In genomic region chr18:48914581-48915251, GRCh38 we compare ENCODE assay signal across 19 cellular contexts. TPM values are rescaled to one million over a fixed set of nuclear protein-coding genes. Genes with fewer than 3 reads are reported as not detected.
A peak's percentile ranks its signal among the peaks of the same experiment; 100 is the strongest.
DNase-seq lines count a peak whose midpoint lies in the region; ATAC-seq, FAIRE-seq and TF ChIP-seq lines count a peak whose summit lies in the region.
"Had no signal": no experiment of that assay in that cellular context is flagged by ENCODE, and none has a peak within 500 bp of the region (broad histone marks: within the 10 kb centered on the region; RNA-seq: fewer than 3 reads in every experiment).

No MANE protein-coding gene starts in this region.

- H3K9ac ChIP-seq in K562 (ENCODE audit: insufficient read depth in 1 of 2, low read depth in 2 of 2, low read length in 2 of 2) = no peak overlapping the region; a peak in 1 of 4 replicates
- no peak overlapping the region for H3K9ac ChIP-seq in mesenchymal stem cell (ENCODE audit: low read length)

- BruUV-seq in K562 (replicated peaks; lab: Mats Ljungman, UMichigan) = no TSS peak

- peak overlapping the region; percentile 65 for H3K27ac Mint-ChIP-seq in activated naive CD4-positive, alpha-beta T cell treated with anti-CD3 and anti-CD28 coated beads, Interleukin-2, amount 10 ng/mL, durations not matched to agents 7 days and 5 days
- H3K27ac Mint-ChIP-seq in activated naive CD4-positive, alpha-beta T cell treated with anti-CD3 and anti-CD28 coated beads, Interleukin-2, amount 50 U/mL, for 72 hours = no peak overlapping the region
- H3K27ac Mint-ChIP-seq: HFFc6; stimulated activated naive CD8-positive, alpha-beta T cell treated with anti-CD3 and anti-CD28 coated beads, Interleukin-15, Interleukin-2, amounts not matched to agents 100 ng/mL and 50 ng/mL, for 24 hours; T-helper 1 cell treated with Interleukin-12 subunit alpha and Interleukin-12 subunit beta and Interleukin-4 antibody, amounts not matched to agents 30 μg/mL and 1 μg/mL, for 36 hours had no signal

- H3K4me3 ChIP-seq in K562 (no peak overlapping the region), mesenchymal stem cell (ENCODE audit: insufficient read depth in 1 of 2, low read depth in 1 of 2, low read length in 2 of 2) (no peak overlapping the region), sigmoid colon (no peak overlapping the region)
- H3K4me3 ChIP-seq: colonic mucosa had no signal

- no peak overlapping the region for H3K14ac ChIP-seq in mesenchymal stem cell (ENCODE audit: low read length in 2 of 2)

- no peaks in the 10 kb centered on the region for H3K79me2 ChIP-seq in K562 (ENCODE audit: control insufficient read depth, insufficient read depth, low read length)

- H2BK120ac ChIP-seq in mesenchymal stem cell (ENCODE audit: low read depth, low read length) = peak overlapping the region; percentile 68

- no peaks in the 10 kb centered on the region for H3K9me3 Mint-ChIP-seq in activated naive CD4-positive, alpha-beta T cell treated with anti-CD3 and anti-CD28 coated beads, Interleukin-2, amount 10 ng/mL, durations not matched to agents 7 days and 5 days
- H3K9me3 Mint-ChIP-seq in activated naive CD4-positive, alpha-beta T cell treated with anti-CD3 and anti-CD28 coated beads, Interleukin-2, amount 50 U/mL, for 72 hours = no peaks in the 10 kb centered on the region
- H3K9me3 Mint-ChIP-seq: CD4-positive, alpha-beta memory T cell; HFFc6; naive B cell; stimulated activated naive CD8-positive, alpha-beta T cell treated with anti-CD3 and anti-CD28 coated beads, Interleukin-15, Interleukin-2, amounts not matched to agents 100 ng/mL and 50 ng/mL, for 24 hours; T-helper 1 cell treated with Interleukin-12 subunit alpha and Interleukin-12 subunit beta and Interleukin-4 antibody, amounts not matched to agents 30 μg/mL and 1 μg/mL, for 36 hours had no signal

- peaks cover 25% of the 10 kb centered on the region for H3K27me3 Mint-ChIP-seq in activated naive CD4-positive, alpha-beta T cell treated with anti-CD3 and anti-CD28 coated beads, Interleukin-2, amount 10 ng/mL, durations not matched to agents 7 days and 5 days
- H3K27me3 Mint-ChIP-seq: CD4-positive, alpha-beta memory T cell; naive B cell; stimulated activated naive CD8-positive, alpha-beta T cell treated with anti-CD3 and anti-CD28 coated beads, Interleukin-15, Interleukin-2, amounts not matched to agents 100 ng/mL and 50 ng/mL, for 24 hours had no signal

- no peaks in the 10 kb centered on the region for H3K36me3 ChIP-seq in K562 (ENCODE audit: control insufficient read depth, insufficient read depth, low read length)
- peaks cover 12 to 15% of the 10 kb centered on the region in 2 experiments for H3K36me3 ChIP-seq in mesenchymal stem cell (ENCODE audit: control insufficient read depth in 1 of 2, insufficient read depth in 2 of 2, low read depth in 1 of 2, low read length in 2 of 2)
- no peaks in the 10 kb centered on the region for H3K36me3 ChIP-seq in sigmoid colon
- H3K36me3 ChIP-seq: colonic mucosa had no signal

- intact Hi-C loops in K562 (cut with micrococcal nuclease) = no loop called here
- intact Hi-C loops in sigmoid colon (cut with DNase I) = no loop called here

- H3K9me3 ChIP-seq in K562 (replicated peaks; ENCODE audit: control insufficient read depth, insufficient read depth, low read depth, low read length) (no peaks in the 10 kb centered on the region), mesenchymal stem cell (ENCODE audit: control insufficient read depth, low read length) (no peaks in the 10 kb centered on the region), sigmoid colon (no peaks in the 10 kb centered on the region)
- H3K9me3 ChIP-seq: colonic mucosa had no signal

- H3K79me1 ChIP-seq in mesenchymal stem cell (replicated peaks; ENCODE audit: low read length, poor library complexity, severe bottlenecking) = peaks cover 13% of the 10 kb centered on the region

- H3K27me3 ChIP-seq in K562 (ENCODE audit: control insufficient read depth in 2 of 2, insufficient read depth in 2 of 2, low read length in 2 of 2) (no peaks in the 10 kb centered on the region), mesenchymal stem cell (ENCODE audit: control insufficient read depth in 1 of 2, insufficient read depth in 1 of 2, low read length in 2 of 2) (no peaks in the 10 kb centered on the region), sigmoid colon (no peaks in the 10 kb centered on the region)
- H3K27me3 ChIP-seq: colonic mucosa had no signal

- peak overlapping the region; percentile 52 for H4K8ac ChIP-seq in mesenchymal stem cell (ENCODE audit: low read length)

- peak overlapping the region; percentile 60 to 93 for H2BK12ac ChIP-seq in mesenchymal stem cell (ENCODE audit: low read length in 2 of 2)

- no peak for FAIRE-seq in K562 (lab: Jason Lieb, UNC)

- H3K27ac ChIP-seq in K562 (ENCODE audit: extremely low read depth, low read depth, low read length) (no peak overlapping the region), mesenchymal stem cell (ENCODE audit: low read length, poor library complexity, severe bottlenecking) (no peak overlapping the region), sigmoid colon (no peak overlapping the region)
- H3K27ac ChIP-seq: colonic mucosa, epithelial cell of prostate had no signal

- H3K18ac ChIP-seq in mesenchymal stem cell (ENCODE audit: low read depth in 1 of 2, low read length in 2 of 2) = peak overlapping the region; percentile 3 to 89

- TF ChIP-seq EP300 in K562 (IDR thresholded peaks at IDR 0.05; ENCODE audit: low read length) (no peak), sigmoid colon (IDR thresholded peaks at IDR 0.05) (no peak)

- 0 out of 2 replicates have a peak overlapping the region, but pooled peaks have one; percentile 77 for H2AFZ ChIP-seq in K562 (ENCODE audit: low read depth, low read length)
- peak overlapping the region; percentile 7 for H2AFZ ChIP-seq in mesenchymal stem cell (ENCODE audit: low read depth, low read length)

- no peak for TF ChIP-seq CTCF in K562 (IDR thresholded peaks at IDR 0.05 in 2 of 3, conservative IDR thresholded peaks at IDR 0.05 in 1 of 3; ENCODE audit: insufficient read depth in 2 of 3, low read depth in 1 of 3, low read length in 3 of 3)
- TF ChIP-seq CTCF in sigmoid colon (IDR thresholded peaks at IDR 0.05) = no peak

- H2BK5ac ChIP-seq in mesenchymal stem cell (ENCODE audit: low read depth, low read length, poor library complexity, severe bottlenecking) = no peak overlapping the region

- CTCF ChIA-PET in activated naive CD4-positive, alpha-beta T cell treated with anti-CD3 and anti-CD28 coated beads, Interleukin-2, amount 10 ng/mL, durations not matched to agents 7 days and 5 days (lab: Charles Lee) = interaction anchor here (1.0 to 2.5 kb wide), 4 partner anchors 14 to 137 kb away, joined by 3 to 9 read pairs (median 4); no protein-coding TSS in a partner anchor
- CTCF ChIA-PET in K562 (lab: Yijun Ruan, JAX; ENCODE audit: low intra/inter-chr PET ratio) = no interaction called here

- peaks cover 11 to 20% of the 10 kb centered on the region in 2 experiments for H3K4me1 ChIP-seq in K562 (replicated peaks in 1 of 2; ENCODE audit: control insufficient read depth in 2 of 2, insufficient read depth in 2 of 2, low read length in 2 of 2)
- H3K4me1 ChIP-seq in mesenchymal stem cell (ENCODE audit: control insufficient read depth, insufficient read depth, low read depth, low read length) = peaks cover 19% of the 10 kb centered on the region
- peaks cover 0 to 7% (median 0%) of the 10 kb centered on the region in 4 donors for H3K4me1 ChIP-seq in sigmoid colon
- H3K4me1 ChIP-seq: colonic mucosa had no signal

- peak overlapping the region; percentile 48 for H4K91ac ChIP-seq in mesenchymal stem cell (ENCODE audit: low read length)

- in situ Hi-C loops in K562 (cut with MboI) = no loop called here

- H2AK5ac ChIP-seq in mesenchymal stem cell (ENCODE audit: low read length, severe bottlenecking) = peak overlapping the region; percentile 76

- no peaks in the 10 kb centered on the region for H4K20me1 ChIP-seq in K562 (replicated peaks; ENCODE audit: control insufficient read depth, insufficient read depth, low read length)

- no peaks in the 10 kb centered on the region for H3K9me1 ChIP-seq in K562 (ENCODE audit: control insufficient read depth, insufficient read depth, low read length)

- peaks cover 38% of the 10 kb centered on the region for H3K4me1 Mint-ChIP-seq in activated naive CD4-positive, alpha-beta T cell treated with anti-CD3 and anti-CD28 coated beads, Interleukin-2, amount 10 ng/mL, durations not matched to agents 7 days and 5 days

- POLR2A ChIA-PET in K562 (lab: Yijun Ruan, JAX) = interaction anchor here (1.4 kb wide), 1 partner anchor 10 kb away, joined by 6 read pairs; no protein-coding TSS in a partner anchor

- WGBS in K562 (ENCODE audit: insufficient coverage, low coverage, missing lambda C conversion rate) = 55% methylated on average over 4 of the region's 12 CpGs
- 53% methylated on average over 11 of the region's 12 CpGs for WGBS in mesenchymal stem cell
- 82 to 89% methylated on average over 12 of the region's 12 CpGs for WGBS in sigmoid colon, 2 donors

- H3K4ac ChIP-seq in mesenchymal stem cell (ENCODE audit: low read depth in 1 of 2, low read length in 2 of 2) = peak overlapping the region; percentile 41 to 60

- TF ChIP-seq RAD21 in K562 (CRISPR knock-in tag; conservative IDR thresholded peaks at IDR 0.05 in 1 of 2, IDR thresholded peaks at IDR 0.05 in 1 of 2) = no peak

- peaks cover 13% of the 10 kb centered on the region for H3K36me3 Mint-ChIP-seq in activated naive CD4-positive, alpha-beta T cell treated with anti-CD3 and anti-CD28 coated beads, Interleukin-2, amount 10 ng/mL, durations not matched to agents 7 days and 5 days
- no peaks in the 10 kb centered on the region for H3K36me3 Mint-ChIP-seq in activated naive CD4-positive, alpha-beta T cell treated with anti-CD3 and anti-CD28 coated beads, Interleukin-2, amount 50 U/mL, for 72 hours
- H3K36me3 Mint-ChIP-seq: naive B cell had no signal

- H3K4me3 Mint-ChIP-seq in activated naive CD4-positive, alpha-beta T cell treated with anti-CD3 and anti-CD28 coated beads, Interleukin-2, amount 10 ng/mL, durations not matched to agents 7 days and 5 days = no peak overlapping the region
- H3K4me3 Mint-ChIP-seq: HFFc6; naive B cell; stimulated activated naive CD8-positive, alpha-beta T cell treated with anti-CD3 and anti-CD28 coated beads, Interleukin-15, Interleukin-2, amounts not matched to agents 100 ng/mL and 50 ng/mL, for 24 hours; T-helper 1 cell treated with Interleukin-12 subunit alpha and Interleukin-12 subunit beta and Interleukin-4 antibody, amounts not matched to agents 30 μg/mL and 1 μg/mL, for 36 hours had no signal

- no peak for ATAC-seq in activated naive CD4-positive, alpha-beta T cell treated with anti-CD3 and anti-CD28 coated beads, Interleukin-2, amount 50 U/mL, for 72 hours
- no peak for ATAC-seq in K562

- DNase-seq in activated naive CD4-positive, alpha-beta T cell treated with anti-CD3 and anti-CD28 coated beads, Interleukin-2, amount 10 ng/mL, durations not matched to agents 7 days and 5 days = no peak
- no peak for DNase-seq in activated naive CD4-positive, alpha-beta T cell treated with anti-CD3 and anti-CD28 coated beads, Interleukin-2, amount 50 U/mL, for 72 hours (ENCODE audit: low spot score in 2 of 2)
- DNase-seq in K562 (ENCODE audit: extremely low read depth in 1 of 4, low spot score in 3 of 4) = no peak
- DNase-seq in mesenchymal stem cell = no peak
- DNase-seq in sigmoid colon = peak; percentile 45
- no peak for DNase-seq in NCI-H446 (lab: John Stamatoyannopoulos, UW)
- no peak for DNase-seq in activated T-cell treated with anti-CD3 and anti-CD28 coated beads, Interleukin-2, amount 50 U/mL, for 48 hours
- DNase-seq in NCI-H446 treated with DMSO at 0.1 percent for 48 hours (lab: John Stamatoyannopoulos, UW) = no peak
- DNase-seq: CD4-positive, alpha-beta memory T cell; colonic mucosa; DMS79; foreskin melanocyte; HFFc6; naive B cell; NCI-H1436 treated with DMSO at 0.1 percent for 48 hours; SHP77 had no signal

- H3K23ac ChIP-seq in mesenchymal stem cell (ENCODE audit: low read length in 2 of 2) = no peak overlapping the region

- H3K4me2 ChIP-seq in K562 (ENCODE audit: insufficient read depth, low read length) (no peak overlapping the region), mesenchymal stem cell (ENCODE audit: low read length, poor library complexity, severe bottlenecking) (no peak overlapping the region)

- no peak for TF ChIP-seq POLR2A in K562 (conservative IDR thresholded peaks at IDR 0.05)
- no peak for TF ChIP-seq POLR2A in sigmoid colon (IDR thresholded peaks at IDR 0.05)

- peak overlapping the region; percentile 44 for H2BK15ac ChIP-seq in mesenchymal stem cell (ENCODE audit: low read depth, poor library complexity, severe bottlenecking)

RNA-seq across cellular contexts. Expression of gene SMAD7, which starts 36.0 kb away (rescaled TPM):
- total RNA-seq in activated naive CD4-positive, alpha-beta T cell treated with anti-CD3 and anti-CD28 coated beads, Interleukin-2, amount 50 U/mL, for 72 hours = 10 to 100 TPM; 13.4 to 14.6 TPM
- total RNA-seq in K562 (2011; cell fraction: chromatin; rRNA removed; ENCODE audit: low replicate concordance) = 2.6 and 6.2 TPM in 2 replicates
- 3.9 and 7.0 TPM in 2 replicates for total RNA-seq in K562 (2011; cell fraction: nucleolus; rRNA removed)
- 3.3 and 4.1 TPM in 2 replicates for total RNA-seq in K562 (2011; cell fraction: nucleoplasm; rRNA removed)
- 2.9 and 3.0 TPM in 2 replicates for total RNA-seq in K562 (2014; rRNA removed)
- total RNA-seq in K562 (2014; rRNA removed; fragmentation: Illumina TruSeq; extraction: Trizol) = 1.1 and 1.3 TPM in 2 replicates
- total RNA-seq in K562 (2015; rRNA removed; fragmentation: Illumina TruSeq; extraction: Trizol) = 0.90 and 0.94 TPM in 2 replicates
- total RNA-seq in K562 (2021) = 2.1 and 2.5 TPM in 2 replicates
- polyA plus RNA-seq in K562 (2011; rRNA removed) = 1.8 TPM in 2 replicates
- polyA plus RNA-seq in K562 (2011; cell fraction: cytosol; rRNA removed) = 3.3 and 3.7 TPM in 2 replicates
- 4.6 and 5.7 TPM in 2 replicates for polyA plus RNA-seq in K562 (2011; cell fraction: nucleus; rRNA removed)
- 1.7 and 4.1 TPM in 2 replicates for polyA plus RNA-seq in K562 (2012)
- 1.4 and 1.6 TPM in 2 replicates for polyA plus RNA-seq in K562 (2014; fragmentation: Illumina TruSeq; extraction: Trizol)
- polyA plus RNA-seq in K562 (2014; fragmentation: Nextera tagmentation; extraction: Ambion mirVana) = under 1 TPM; 0.13 to 0.23 TPM
- polyA plus RNA-seq in K562 (2014; rRNA removed) = 1.8 and 2.9 TPM in 2 replicates
- 3.4 and 3.7 TPM in 2 replicates for polyA minus RNA-seq in K562 (2011; rRNA and poly(A)+ RNA removed)
- 2.0 and 4.6 TPM in 2 replicates for polyA minus RNA-seq in K562 (2011; cell fraction: cytosol; rRNA and poly(A)+ RNA removed)
- polyA minus RNA-seq in K562 (2011; cell fraction: nucleus; rRNA and poly(A)+ RNA removed) = 3.8 and 4.7 TPM in 2 replicates
- polyA plus RNA-seq in mesenchymal stem cell (2013, experiment 1 of 2) = 9.6 TPM
- 9.9 TPM for polyA plus RNA-seq in mesenchymal stem cell (2013, experiment 2 of 2)
- total RNA-seq in sigmoid colon = 10 to 100 TPM; 13.2 to 29.1 (median 21.5) TPM
- 10 to 100 TPM; 16.8 to 19.0 (median 18.3) TPM for polyA plus RNA-seq in sigmoid colon
